Comparison of ENCODE assay signal across 1 cellular context in genomic region chr7:48171190-48171589, GRCh38.
TF ChIP-seq lines count a peak whose summit lies in the region.

Gene ABCA13 (plus strand): TSS chr7:48171458. CDS start chr7:48171484, 26 bp downstream.

TF ChIP-seq in GM23338, 12 proteins besides CTCF, POLR2A, EP300 and RAD21 (continued from another document):
- TF ChIP-seq REST (IDR thresholded peaks at IDR 0.05; ENCODE audit: unreplicated experiment): no peak
- TF ChIP-seq JUNB (IDR thresholded peaks at IDR 0.05; ENCODE audit: unreplicated experiment): no peak
- no peak for TF ChIP-seq CREB1 (CRISPR knock-in tag; IDR thresholded peaks at IDR 0.05; ENCODE audit: low read depth)
- TF ChIP-seq ZNF462 (CRISPR knock-in tag; IDR thresholded peaks at IDR 0.05): no peak
- no peak for TF ChIP-seq NANOG (IDR thresholded peaks at IDR 0.05; ENCODE audit: borderline replicate concordance)
- no peak for TF ChIP-seq EZH2phosphoT487 (IDR thresholded peaks at IDR 0.05; ENCODE audit: unreplicated experiment)
- no peak for TF ChIP-seq ZNF331 (CRISPR knock-in tag; IDR thresholded peaks at IDR 0.05; ENCODE audit: low read depth)
- no peak for TF ChIP-seq STAT1 (IDR thresholded peaks at IDR 0.05; ENCODE audit: unreplicated experiment)
- TF ChIP-seq ETS1 (IDR thresholded peaks at IDR 0.05): no peak
- TF ChIP-seq EZH2 (IDR thresholded peaks at IDR 0.05; ENCODE audit: low read depth, unreplicated experiment): no peak
TF ChIP-seq in GM23338: peak in this region for 0.
